Comparison of ENCODE assay signal across 9 cellular contexts in genomic region chr2:47310801-47311560, GRCh38. TPM values are rescaled to one million over a fixed set of nuclear protein-coding genes. Genes with fewer than 3 reads are reported as not detected.
DNase-seq lines count a peak whose midpoint lies in the region; ATAC-seq and TF ChIP-seq lines count a peak whose summit lies in the region.
"Had no signal": no experiment of that assay in that cellular context is flagged by ENCODE, and none has a peak within 500 bp of the region (broad histone marks: within the 10 kb centered on the region; RNA-seq: fewer than 3 reads in every experiment).

No MANE protein-coding gene starts in this region.

- peak; percentile 28 for TF ChIP-seq EP300 in stomach (IDR thresholded peaks at IDR 0.05)

- WGBS in heart right ventricle, 2 donors: 41 to 48% methylated on average over 13 of the region's 13 CpGs
- 35 to 50% (median 38%) methylated on average over 10 to 13 of the region's 13 CpGs for WGBS in stomach, 5 donors

- no peaks in the 10 kb centered on the region for H3K27me3 ChIP-seq in heart right ventricle
- no peaks in the 10 kb centered on the region for H3K27me3 ChIP-seq in stomach

- H3K36me3 ChIP-seq in heart right ventricle: no peaks in the 10 kb centered on the region
- no peaks in the 10 kb centered on the region for H3K36me3 ChIP-seq in stomach

- no peaks in the 10 kb centered on the region for H3K9me3 Mint-ChIP-seq in HFFc6
- H3K9me3 Mint-ChIP-seq: activated naive CD4-positive, alpha-beta T cell treated with anti-CD3 and anti-CD28 coated beads, Interleukin-2, amount 50 U/mL, for 24 hours had no signal

- H3K4me3 Mint-ChIP-seq in HFFc6: no peak overlapping the region
- H3K4me3 Mint-ChIP-seq: activated naive CD4-positive, alpha-beta T cell treated with anti-CD3 and anti-CD28 coated beads, Interleukin-2, amount 50 U/mL, for 24 hours had no signal

- no peak for TF ChIP-seq CTCF in heart right ventricle (IDR thresholded peaks at IDR 0.05)
- no peak for TF ChIP-seq CTCF in stomach (IDR thresholded peaks at IDR 0.05)
- TF ChIP-seq CTCF in HFFc6 (IDR thresholded peaks at IDR 0.05): no peak
- TF ChIP-seq CTCF in GM13977 (IDR thresholded peaks at IDR 0.05; ENCODE audit: extremely low read depth, insufficient read depth, missing control alignments): no peak

- no peaks in the 10 kb centered on the region for H3K36me3 Mint-ChIP-seq in HFFc6 (ENCODE audit: low read depth)
- H3K36me3 Mint-ChIP-seq: activated naive CD4-positive, alpha-beta T cell treated with anti-CD3 and anti-CD28 coated beads, Interleukin-2, amount 50 U/mL, for 24 hours had no signal

- ATAC-seq in GM21619 (IDR thresholded peaks at IDR 0.05; ENCODE audit: unreplicated experiment): peak; percentile 7
- peak; percentile 59 to 80 (median 72) for ATAC-seq in heart right ventricle

- no peak overlapping the region for H3K27ac Mint-ChIP-seq in HFFc6
- H3K27ac Mint-ChIP-seq: activated naive CD4-positive, alpha-beta T cell treated with anti-CD3 and anti-CD28 coated beads, Interleukin-2, amount 50 U/mL, for 24 hours had no signal

- H3K4me3 ChIP-seq in heart right ventricle (peak overlapping the region in 1 of 10 donors; percentile 4), stomach (no peak overlapping the region)

- peaks cover 7% of the 10 kb centered on the region for H3K27me3 Mint-ChIP-seq in HFFc6 (ENCODE audit: insufficient read depth)

- in situ Hi-C loops in GM13977 (cut with MboI; ENCODE audit: low pct_unique_long_range_greater_than_20kb, low sequenced_read_pairs, unreplicated experiment): no loop called here

- peak overlapping the region; percentile 15 to 78 (median 67) for H3K27ac ChIP-seq in heart right ventricle
- H3K27ac ChIP-seq in stomach: peak overlapping the region; percentile 54 to 82 (median 73)

- no peak for TF ChIP-seq POLR2A in stomach (IDR thresholded peaks at IDR 0.05)

- H3K9me3 ChIP-seq in heart right ventricle (no peaks in the 10 kb centered on the region), stomach (no peaks in the 10 kb centered on the region)

- DNase-seq in COR-L47 (lab: John Stamatoyannopoulos, UW) (peak; percentile 15), LoVo (ENCODE audit: low spot score) (peak; percentile 47), heart right ventricle (peak; percentile 37 to 52), stomach (peak; percentile 63), HFFc6 (no peak), GM13977 (ENCODE audit: low spot score) (no peak), epidermal melanocyte (ENCODE audit: insufficient read length, low spot score) (no peak)

- intact Hi-C loops in heart right ventricle (cut with DNase I) (loop anchor here in 2 of 10 donors (2.0 to 5.0 kb wide), 2 partner anchors 38 to 39 kb away; no protein-coding TSS in a partner anchor), stomach (cut with DNase I; ENCODE audit: low total_unique reads) (no loop called here)

- H3K4me1 ChIP-seq in heart right ventricle (peaks cover 2 to 52% (median 17%) of the 10 kb centered on the region in 9 donors), stomach (peaks cover 14 to 47% (median 21%) of the 10 kb centered on the region in 4 donors)

- peaks cover 6% of the 10 kb centered on the region for H3K4me1 Mint-ChIP-seq in HFFc6 (ENCODE audit: low read depth)
- H3K4me1 Mint-ChIP-seq: activated naive CD4-positive, alpha-beta T cell treated with anti-CD3 and anti-CD28 coated beads, Interleukin-2, amount 50 U/mL, for 24 hours had no signal

RNA-seq across cellular contexts. Expression of gene EPCAM, which starts 58.1 kb away (rescaled TPM):
- 1 to 10 TPM in 2 of 10 donors, under 1 TPM in 5, not detected in 3; 0.16 to 2.9 (median 0.46) TPM for total RNA-seq in heart right ventricle
- under 1 TPM; 0.07 to 0.15 TPM for polyA plus RNA-seq in heart right ventricle
- total RNA-seq in stomach: 100 to 1,000 TPM in 3 of 5 donors, 10 to 100 TPM in 2; 19.3 to 509 (median 119) TPM
- polyA plus RNA-seq in stomach: 10 to 100 TPM; 24.6 to 82.9 (median 73.9) TPM
- total RNA-seq in HFFc6 (2021; fragmentation: NEBNext Ultra II Directional; extraction: Animal tissue kit (Norgen Biotek cat#: 25700)): under 1 TPM; 0.21 to 0.74 (median 0.39) TPM

Comparison
In these comparisons a context has a peak if more than half of its experiments do, and no peak if none do; other contexts are left out.
1. DNase-seq: peak in COR-L47 (single experiment), LoVo (single experiment), heart right ventricle (2 of 2) and stomach (single experiment); none in HFFc6 (single experiment), GM13977 (single experiment) and epidermal melanocyte (single experiment).
2. RNA of gene EPCAM, which starts 58.1 kb away (total RNA-seq): 19.3 to 509 TPM in stomach; 0.21 to 0.74 TPM in HFFc6 and 0.16 to 2.9 TPM in heart right ventricle; every median in the first group is over 4 times any median in the second.